ENCODE assay signal across 8 cellular contexts in the genomic region with DNA sequence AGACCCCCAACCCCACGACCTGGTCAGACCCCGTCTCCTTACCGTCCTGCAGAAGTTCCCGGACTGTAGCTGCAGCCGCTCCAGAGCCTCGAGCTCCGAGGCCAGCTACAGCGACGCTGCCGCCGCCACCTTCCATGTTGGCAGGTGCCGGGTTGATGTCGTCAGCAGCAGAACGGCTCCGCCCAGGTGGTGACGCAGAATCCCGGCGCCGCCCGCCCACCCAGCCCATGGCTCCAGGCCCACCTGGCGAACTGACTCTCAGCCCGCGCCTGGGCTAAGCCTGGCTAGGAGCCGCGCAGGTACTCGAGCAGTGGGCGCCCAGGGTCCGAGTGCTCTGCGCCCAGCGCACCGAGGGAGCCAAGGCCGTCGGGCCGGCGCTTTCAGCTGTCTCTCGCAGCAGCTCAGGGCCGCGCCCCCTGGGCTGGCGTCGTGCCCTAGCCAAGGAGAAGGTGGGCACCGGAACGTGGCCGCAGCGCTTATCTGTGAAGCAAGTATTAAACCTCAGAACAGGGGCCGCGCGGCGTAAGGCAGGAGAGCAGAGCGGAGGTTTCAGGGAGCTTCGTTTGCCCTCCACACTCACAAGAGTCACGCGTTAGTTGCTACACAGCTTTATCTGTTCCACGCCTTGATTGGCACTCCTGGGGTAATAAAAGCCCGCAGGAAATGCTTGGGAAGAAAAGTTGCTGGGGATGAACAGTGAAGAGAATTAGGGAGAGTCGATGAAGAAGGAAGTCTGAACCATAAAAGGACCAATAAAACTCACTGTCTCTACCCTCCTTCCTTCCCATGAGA. TPM values are rescaled to one million over a fixed set of nuclear protein-coding genes. Genes with fewer than 3 reads are reported as not detected.
A peak's percentile ranks its signal among the peaks of the same experiment; 100 is the strongest.
DNase-seq lines count a peak whose midpoint lies in the region; ATAC-seq and TF ChIP-seq lines count a peak whose summit lies in the region.

A gene (minus strand): TSS at position 160 of the 792 bp plus-strand sequence. CDS start 24 bp downstream, at position 136.
A gene with protein sequence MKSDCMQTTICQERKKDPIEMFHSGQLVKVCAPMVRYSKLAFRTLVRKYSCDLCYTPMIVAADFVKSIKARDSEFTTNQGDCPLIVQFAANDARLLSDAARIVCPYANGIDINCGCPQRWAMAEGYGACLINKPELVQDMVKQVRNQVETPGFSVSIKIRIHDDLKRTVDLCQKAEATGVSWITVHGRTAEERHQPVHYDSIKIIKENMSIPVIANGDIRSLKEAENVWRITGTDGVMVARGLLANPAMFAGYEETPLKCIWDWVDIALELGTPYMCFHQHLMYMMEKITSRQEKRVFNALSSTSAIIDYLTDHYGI (plus strand): TSS at position 211 of the 792 bp plus-strand sequence. CDS start 3,100 bp downstream, outside the sequence.

- H3K9ac ChIP-seq in DND-41 (ENCODE audit: low read depth, low read length), result peak within 1 kb of the TSS; percentile 90

- H3K4me3 Mint-ChIP-seq in activated T-helper 2 cell treated with anti-CD3 and anti-CD28 coated beads, Interferon-gamma antibody, Interleukin-2, Interleukin-4, amounts not matched to agents 10 μg/mL and 5 μg/mL and 100 μg/mL, durations not matched to agents 14 hours and 24 hours and 36 hours (ENCODE audit: low read depth), result peak within 1 kb of the TSS; percentile 80
- peak within 1 kb of the TSS; percentile 86 for H3K4me3 Mint-ChIP-seq in natural killer cell treated with Interleukin-12 subunit alpha and Interleukin-12 subunit beta and Interleukin-15 and Interleukin-18, amount 100 ng/mL, for 72 hours

- peak within 1 kb of the TSS; percentile 98 for H2AFZ ChIP-seq in DND-41 (ENCODE audit: low read depth, low read length)

- ATAC-seq in DND-41 (ENCODE audit: insufficient read depth, low read depth) (peak; percentile 87), GM21717 (IDR thresholded peaks at IDR 0.05; ENCODE audit: unreplicated experiment) (peak; percentile 95)
- ATAC-seq in natural killer cell treated with Interleukin-12 subunit alpha and Interleukin-12 subunit beta and Interleukin-15 and Interleukin-18, amount 100 ng/mL, for 72 hours, result peak; percentile 96 to 97
- ATAC-seq in stimulated activated naive CD8-positive, alpha-beta T cell treated with anti-CD3 and anti-CD28 coated beads, Interleukin-15, Interleukin-2, amounts not matched to agents 100 U/mL and 50 U/mL, for 24 hours, result peak; percentile 92

- DNase-seq in DND-41, result peak; percentile 85
- DNase-seq in Jurkat, Clone E6-1 (ENCODE audit: low read depth, low spot score), result peak; percentile 68
- peak; percentile 66 for DNase-seq in RPMI7951 (ENCODE audit: low read depth)
- peak; percentile 77 for DNase-seq in activated T-helper 2 cell treated with anti-CD3 and anti-CD28 coated beads, Interferon-gamma antibody, Interleukin-2, Interleukin-4, amounts not matched to agents 10 μg/mL and 5 μg/mL and 100 μg/mL, durations not matched to agents 14 hours and 24 hours and 36 hours (ENCODE audit: low spot score)
- peak; percentile 73 for DNase-seq in fibroblast of mammary gland (ENCODE audit: low read depth)
- DNase-seq in natural killer cell treated with Interleukin-12 subunit alpha and Interleukin-12 subunit beta and Interleukin-15 and Interleukin-18, amount 100 ng/mL, for 72 hours (ENCODE audit: low spot score), result peak; percentile 85
- peak; percentile 88 for DNase-seq in stimulated activated naive CD8-positive, alpha-beta T cell treated with anti-CD3 and anti-CD28 coated beads, Interleukin-15, Interleukin-2, amounts not matched to agents 100 U/mL and 50 U/mL, for 24 hours

- no peaks in the 10 kb centered on the region for H3K9me3 ChIP-seq in DND-41 (ENCODE audit: insufficient read depth, low read length, severe bottlenecking)

- no peaks in the 10 kb centered on the region for H3K27me3 Mint-ChIP-seq in activated T-helper 2 cell treated with anti-CD3 and anti-CD28 coated beads, Interferon-gamma antibody, Interleukin-2, Interleukin-4, amounts not matched to agents 10 μg/mL and 5 μg/mL and 100 μg/mL, durations not matched to agents 14 hours and 24 hours and 36 hours (ENCODE audit: low read depth)
- H3K27me3 Mint-ChIP-seq in natural killer cell treated with Interleukin-12 subunit alpha and Interleukin-12 subunit beta and Interleukin-15 and Interleukin-18, amount 100 ng/mL, for 72 hours, result no peaks in the 10 kb centered on the region

- H4K20me1 ChIP-seq in DND-41 (ENCODE audit: insufficient read depth, low read length), result peaks cover 4% of the 10 kb centered on the region; the same call in 1 of the 2 replicates

- H3K9me3 Mint-ChIP-seq in activated T-helper 2 cell treated with anti-CD3 and anti-CD28 coated beads, Interferon-gamma antibody, Interleukin-2, Interleukin-4, amounts not matched to agents 10 μg/mL and 5 μg/mL and 100 μg/mL, durations not matched to agents 14 hours and 24 hours and 36 hours, result no peaks in the 10 kb centered on the region
- no peaks in the 10 kb centered on the region for H3K9me3 Mint-ChIP-seq in natural killer cell treated with Interleukin-12 subunit alpha and Interleukin-12 subunit beta and Interleukin-15 and Interleukin-18, amount 100 ng/mL, for 72 hours

- H3K4me3 ChIP-seq in DND-41 (ENCODE audit: low read depth in 1 of 2, low read length in 2 of 2), result peak within 1 kb of the TSS; percentile 48 to 97
- peak within 1 kb of the TSS; percentile 77 for H3K4me3 ChIP-seq in Jurkat, Clone E6-1 (ENCODE audit: low read length)
- peak within 1 kb of the TSS; percentile 89 for H3K4me3 ChIP-seq in fibroblast of mammary gland (ENCODE audit: control insufficient read depth, low read depth, low read length)

- H3K27me3 ChIP-seq in DND-41 (ENCODE audit: insufficient read depth, low read length, poor library complexity), result no peaks in the 10 kb centered on the region

- intact Hi-C loops in activated T-helper 2 cell treated with anti-CD3 and anti-CD28 coated beads, Interferon-gamma antibody, Interleukin-2, Interleukin-4, amounts not matched to agents 10 μg/mL and 5 μg/mL and 100 μg/mL, durations not matched to agents 14 hours and 24 hours and 36 hours (cut with micrococcal nuclease), result loop anchor here (1.0 to 10.0 kb wide), 6 partner anchors 16 to 961 kb away; a partner anchor contains a TSS

- peaks cover 55% of the 10 kb centered on the region for H3K4me1 ChIP-seq in DND-41 (ENCODE audit: insufficient read depth, low read length)

- H3K36me3 Mint-ChIP-seq in activated T-helper 2 cell treated with anti-CD3 and anti-CD28 coated beads, Interferon-gamma antibody, Interleukin-2, Interleukin-4, amounts not matched to agents 10 μg/mL and 5 μg/mL and 100 μg/mL, durations not matched to agents 14 hours and 24 hours and 36 hours (ENCODE audit: low read depth), result peaks cover 16% of the 10 kb centered on the region
- H3K36me3 Mint-ChIP-seq in natural killer cell treated with Interleukin-12 subunit alpha and Interleukin-12 subunit beta and Interleukin-15 and Interleukin-18, amount 100 ng/mL, for 72 hours, result no peaks in the 10 kb centered on the region

- no peak for TF ChIP-seq CTCF in DND-41 (IDR thresholded peaks at IDR 0.05; ENCODE audit: borderline replicate concordance, extremely low read depth, low read length, poor library complexity, severe bottlenecking)
- no peak for TF ChIP-seq CTCF in fibroblast of mammary gland (conservative IDR thresholded peaks at IDR 0.05; ENCODE audit: control insufficient read depth, insufficient read depth, low read depth, low read length)

- peak within 1 kb of the TSS; percentile 92 for H3K27ac ChIP-seq in DND-41 (ENCODE audit: low read length)

- H3K27ac Mint-ChIP-seq in activated T-helper 2 cell treated with anti-CD3 and anti-CD28 coated beads, Interferon-gamma antibody, Interleukin-2, Interleukin-4, amounts not matched to agents 10 μg/mL and 5 μg/mL and 100 μg/mL, durations not matched to agents 14 hours and 24 hours and 36 hours, result peak within 1 kb of the TSS; percentile 86
- H3K27ac Mint-ChIP-seq in natural killer cell treated with Interleukin-12 subunit alpha and Interleukin-12 subunit beta and Interleukin-15 and Interleukin-18, amount 100 ng/mL, for 72 hours, result peak within 1 kb of the TSS; percentile 66 to 86

- peaks cover 11% of the 10 kb centered on the region for H3K36me3 ChIP-seq in DND-41 (ENCODE audit: insufficient read depth, low read length)

- peaks cover 64% of the 10 kb centered on the region for H3K79me2 ChIP-seq in DND-41 (ENCODE audit: insufficient read depth, low read length)

- peak within 1 kb of the TSS; percentile 85 for H3K4me2 ChIP-seq in DND-41 (ENCODE audit: insufficient read depth, low read length)

- H3K4me1 Mint-ChIP-seq in activated T-helper 2 cell treated with anti-CD3 and anti-CD28 coated beads, Interferon-gamma antibody, Interleukin-2, Interleukin-4, amounts not matched to agents 10 μg/mL and 5 μg/mL and 100 μg/mL, durations not matched to agents 14 hours and 24 hours and 36 hours (ENCODE audit: low read depth), result peaks cover 53% of the 10 kb centered on the region
- H3K4me1 Mint-ChIP-seq in natural killer cell treated with Interleukin-12 subunit alpha and Interleukin-12 subunit beta and Interleukin-15 and Interleukin-18, amount 100 ng/mL, for 72 hours (ENCODE audit: low read depth in 2 of 2), result peaks cover 40 to 48% of the 10 kb centered on the region in 2 donors

RNA-seq across cellular contexts. Expression of the first gene that starts in this region (rescaled TPM):
- polyA plus RNA-seq in Jurkat, Clone E6-1 (2012; ENCODE audit: insufficient read depth, insufficient read length), result 31.9 TPM
- total RNA-seq in RPMI7951 (2014; rRNA removed; shearing (Covaris generic)), result 20.5 and 21.5 TPM in 2 replicates
- total RNA-seq in activated T-helper 2 cell treated with anti-CD3 and anti-CD28 coated beads, Interferon-gamma antibody, Interleukin-2, Interleukin-4, amounts not matched to agents 10 μg/mL and 5 μg/mL and 100 μg/mL, durations not matched to agents 14 hours and 24 hours and 36 hours, result 35.2 and 36.0 TPM in 2 replicates
- 10 to 100 TPM; 41.0 to 56.2 TPM for total RNA-seq in natural killer cell treated with Interleukin-12 subunit alpha and Interleukin-12 subunit beta and Interleukin-15 and Interleukin-18, amount 100 ng/mL, for 72 hours

RNA-seq across cellular contexts. Expression of the second gene that starts in this region (rescaled TPM):
- polyA plus RNA-seq in Jurkat, Clone E6-1 (2012; ENCODE audit: insufficient read depth, insufficient read length), result 14.8 TPM
- total RNA-seq in RPMI7951 (2014; rRNA removed; shearing (Covaris generic)), result 10.7 and 11.9 TPM in 2 replicates
- 10.8 and 12.8 TPM in 2 replicates for total RNA-seq in activated T-helper 2 cell treated with anti-CD3 and anti-CD28 coated beads, Interferon-gamma antibody, Interleukin-2, Interleukin-4, amounts not matched to agents 10 μg/mL and 5 μg/mL and 100 μg/mL, durations not matched to agents 14 hours and 24 hours and 36 hours
- 10 to 100 TPM in 1 of 2 donors, 1 to 10 TPM in 1; 6.4 to 10.0 TPM for total RNA-seq in natural killer cell treated with Interleukin-12 subunit alpha and Interleukin-12 subunit beta and Interleukin-15 and Interleukin-18, amount 100 ng/mL, for 72 hours

Comparison
In these comparisons a context has a peak if more than half of its experiments do, and no peak if none do; other contexts are left out.
1. Peak in every context shown above with its lines: DNase-seq, ATAC-seq, H3K4me3 ChIP-seq and H3K27ac ChIP-seq.